In the genomic region with DNA sequence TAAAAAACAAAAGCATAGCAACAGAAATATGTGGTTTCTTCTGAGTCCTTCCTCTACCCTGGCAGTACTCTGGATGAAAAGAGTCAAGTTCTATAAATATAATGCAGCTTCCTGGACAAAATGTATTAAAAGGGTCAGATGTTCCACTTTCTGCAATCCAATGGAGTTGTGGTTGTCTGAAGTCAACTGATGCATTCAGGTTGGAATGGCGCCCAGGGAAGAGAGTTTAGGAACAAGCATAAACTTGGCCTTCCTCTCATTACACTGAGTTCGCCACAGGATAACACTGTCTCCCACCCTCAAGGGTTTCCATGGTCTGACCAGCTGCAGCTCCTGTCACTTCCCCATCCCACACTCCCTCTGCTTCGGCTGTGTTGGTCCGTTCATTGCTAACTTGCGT, we compare ENCODE assay signal across 16 cellular contexts.
A peak's percentile ranks its signal among the peaks of the same experiment; 100 is the strongest.
DNase-seq lines count a peak whose midpoint lies in the region; ATAC-seq and TF ChIP-seq lines count a peak whose summit lies in the region.
"Had no signal": no experiment of that assay in that cellular context is flagged by ENCODE, and none has a peak within 500 bp of the region (broad histone marks: within the 10 kb centered on the region; RNA-seq: fewer than 3 reads in every experiment).

No MANE protein-coding gene starts in this region.

- CTCF ChIA-PET in HEK293 (lab: Yijun Ruan, JAX), result interaction anchor here (0.8 to 1.8 kb wide), 3 partner anchors 20 to 248 kb away, joined by 4 to 6 read pairs (median 5); no protein-coding TSS in a partner anchor

- DNase-seq in astrocyte of the cerebellum (ENCODE audit: low read depth) (peak; percentile 64), right cardiac atrium (peak in 1 of 3 donors; percentile 14), gastrocnemius medialis (peak; percentile 18 to 47), kidney tubule cell (ENCODE audit: low spot score) (no peak), NCI-H1694 treated with DMSO at 0.1 percent for 48 hours (lab: John Stamatoyannopoulos, UW) (no peak), thyroid gland (no peak)
- DNase-seq: activated CD4-positive, alpha-beta T cell treated with anti-CD3 and anti-CD28 coated beads, Interleukin-2, amount 50 U/mL, for 4 hours; activated naive CD8-positive, alpha-beta T cell treated with anti-CD3 and anti-CD28 coated beads, Interleukin-2, amount 50 U/mL, for 24 hours; AML-193; DMS53; MV-4-11 had no signal

- POLR2A ChIA-PET in HEK293 (lab: Yijun Ruan, JAX), result no interaction called here

- 77% methylated on average over 5 of the region's 5 CpGs for WGBS in right cardiac atrium
- WGBS in thyroid gland, 2 donors, result 80 to 81% methylated on average over 5 of the region's 5 CpGs

- H3K27ac ChIP-seq in HEK293 (ENCODE audit: extremely low read depth, low read depth, low read length) (no peak overlapping the region), right cardiac atrium (ENCODE audit: low read length) (peak overlapping the region; percentile 20), gastrocnemius medialis (peak overlapping the region in 1 of 4 donors; percentile 31), thyroid gland (peak overlapping the region in 1 of 3 donors; percentile 33)

- peaks cover 13% of the 10 kb centered on the region for H3K4me1 ChIP-seq in HEK293 (ENCODE audit: control insufficient read depth, insufficient read depth, low read length)
- peaks cover 2% of the 10 kb centered on the region for H3K4me1 ChIP-seq in right cardiac atrium (ENCODE audit: control insufficient read depth, insufficient read depth, low read length)
- peaks cover 12 to 22% of the 10 kb centered on the region in 2 donors for H3K4me1 ChIP-seq in gastrocnemius medialis
- peaks cover 17 to 20% of the 10 kb centered on the region in 2 donors for H3K4me1 ChIP-seq in thyroid gland

- H3K9me3 ChIP-seq in HEK293 (ENCODE audit: control insufficient read depth, insufficient read depth, low read depth, low read length), result no peaks in the 10 kb centered on the region
- no peaks in the 10 kb centered on the region for H3K9me3 ChIP-seq in right cardiac atrium (ENCODE audit: control insufficient read depth, low read length)
- no peaks in the 10 kb centered on the region for H3K9me3 ChIP-seq in gastrocnemius medialis
- no peaks in the 10 kb centered on the region for H3K9me3 ChIP-seq in thyroid gland

- TF ChIP-seq CTCF in HEK293 (tag by site-specific recombination; IDR thresholded peaks at IDR 0.05), result no peak
- TF ChIP-seq CTCF in astrocyte of the cerebellum (IDR thresholded peaks at IDR 0.05; ENCODE audit: low read depth, low read length, missing control alignments), result no peak
- no peak for TF ChIP-seq CTCF in gastrocnemius medialis (IDR thresholded peaks at IDR 0.05 in 4 of 5, conservative IDR thresholded peaks at IDR 0.05 in 1 of 5)
- no peak for TF ChIP-seq CTCF in thyroid gland (IDR thresholded peaks at IDR 0.05)

- H3K4me3 ChIP-seq in HEK293 (ENCODE audit: low read depth, low read length), result no peak overlapping the region
- H3K4me3 ChIP-seq in astrocyte of the cerebellum (ENCODE audit: low read depth, low read length), result no peak overlapping the region
- H3K4me3 ChIP-seq in right cardiac atrium (ENCODE audit: low read length), result no peak overlapping the region
- no peak overlapping the region for H3K4me3 ChIP-seq in gastrocnemius medialis
- no peak overlapping the region for H3K4me3 ChIP-seq in thyroid gland (replicated peaks in 1 of 3)
- H3K4me3 ChIP-seq: GM23338, smooth muscle cell had no signal

- ATAC-seq in right cardiac atrium (no peak), gastrocnemius medialis (peak in 1 of 2 donors; percentile 33), GM18858 (IDR thresholded peaks at IDR 0.05; ENCODE audit: unreplicated experiment) (no peak)
- ATAC-seq: activated naive CD8-positive, alpha-beta T cell treated with anti-CD3 and anti-CD28 coated beads, Interleukin-2, amount 50 U/mL, for 24 hours; esophagus mucosa; GM23338 had no signal

- intact Hi-C loops in right cardiac atrium (cut with DNase I) (no loop called here), gastrocnemius medialis (cut with DNase I; ENCODE audit: low total_unique reads) (no loop called here), thyroid gland (cut with DNase I) (no loop called here)

- in situ Hi-C loops in astrocyte of the cerebellum (cut with HindIII; ENCODE audit: low sequenced_read_pairs), result no loop called here
- in situ Hi-C loops in gastrocnemius medialis (cut with MboI; ENCODE audit: low sequenced_read_pairs in 4 of 4), result no loop called here

- H3K36me3 ChIP-seq in HEK293 (ENCODE audit: control insufficient read depth in 2 of 2, insufficient read depth in 1 of 2, low read length in 2 of 2), result no peaks in the 10 kb centered on the region
- no peaks in the 10 kb centered on the region for H3K36me3 ChIP-seq in gastrocnemius medialis
- H3K36me3 ChIP-seq in thyroid gland, result no peaks in the 10 kb centered on the region

- H3K27me3 ChIP-seq in right cardiac atrium (ENCODE audit: control insufficient read depth, insufficient read depth) (no peaks in the 10 kb centered on the region), gastrocnemius medialis (no peaks in the 10 kb centered on the region), thyroid gland (no peaks in the 10 kb centered on the region)

- TF ChIP-seq POLR2A in gastrocnemius medialis (IDR thresholded peaks at IDR 0.05) (no peak), thyroid gland (IDR thresholded peaks at IDR 0.05) (no peak)

TF ChIP-seq in HEK293, 187 proteins besides CTCF, POLR2A, EP300 and RAD21:
- TF ChIP-seq BCL11A (tag by site-specific recombination; IDR thresholded peaks at IDR 0.05; ENCODE audit: low read depth) (no peak), ZBTB20 (tag by site-specific recombination; IDR thresholded peaks at IDR 0.05) (0 out of 2 replicates have a peak, but pooled peaks have one; percentile 31)

Comparison
In these comparisons a context has a peak if more than half of its experiments do, and no peak if none do; other contexts are left out.
1. DNase-seq: peak in astrocyte of the cerebellum (single experiment) and gastrocnemius medialis (2 of 2); none in kidney tubule cell (single experiment), NCI-H1694 treated with DMSO at 0.1 percent for 48 hours (single experiment) and thyroid gland (0 of 2).